9 cellular contexts compared by ENCODE assay signal in genomic region chr10:26540601-26541000, GRCh38.
A peak's percentile ranks its signal among the peaks of the same experiment; 100 is the strongest.
DNase-seq lines count a peak whose midpoint lies in the region; ATAC-seq and TF ChIP-seq lines count a peak whose summit lies in the region.
"Had no signal": no experiment of that assay in that cellular context is flagged by ENCODE, and none has a peak within 500 bp of the region (broad histone marks: within the 10 kb centered on the region; RNA-seq: fewer than 3 reads in every experiment).

No MANE protein-coding gene starts in this region.

- H3K4me1 Mint-ChIP-seq in T-cell, result peaks cover 22 to 28% (median 24%) of the 10 kb centered on the region in 3 donors

- 34 to 38% (median 37%) methylated on average over 5 of the region's 5 CpGs for WGBS in ovary, 3 donors

- no peaks in the 10 kb centered on the region for H3K9me3 ChIP-seq in neutrophil
- H3K9me3 ChIP-seq in ovary, result no peaks in the 10 kb centered on the region

- POLR2A ChIA-PET in T-cell (lab: Charles Lee), result no interaction called here

- TF ChIP-seq POLR2A in ovary (IDR thresholded peaks at IDR 0.05), result no peak

- peak overlapping the region; percentile 55 to 63 for H3K27ac Mint-ChIP-seq in T-cell
- H3K27ac Mint-ChIP-seq: mesothelial cell of epicardium had no signal

- DNase-seq in SKM-1 treated with dmso at 0.1 percent for 144 hours (lab: John Stamatoyannopoulos, UW; ENCODE audit: unreplicated experiment) (peak; percentile 2), SKM-1 (lab: John Stamatoyannopoulos, UW; ENCODE audit: unreplicated experiment) (no peak), T-cell (no peak), ovary (no peak), dedifferentiated amniotic fluid mesenchymal stem cell (ENCODE audit: extremely low spot score) (no peak)
- DNase-seq in stimulated activated CD4-positive, alpha-beta T cell treated with anti-CD3 and anti-CD28 coated beads, Interleukin-12 subunit alpha, Interleukin-12 subunit beta, amount 100 ng/mL, for 4 hours, result no peak

- H3K27me3 Mint-ChIP-seq in T-cell, result no peaks in the 10 kb centered on the region

- H3K4me3 ChIP-seq in neutrophil (ENCODE audit: low read depth in 1 of 2, low read length in 1 of 2) (no peak overlapping the region), ovary (no peak overlapping the region)

- ATAC-seq in GM21576 (IDR thresholded peaks at IDR 0.05; ENCODE audit: unreplicated experiment) (peak; percentile 37), T-cell (replicated peaks in 1 of 4) (no peak)

- H3K4me1 ChIP-seq in neutrophil (ENCODE audit: control insufficient read depth in 1 of 2, insufficient read depth in 1 of 2, low read depth in 1 of 2, low read length in 1 of 2), result no peaks in the 10 kb centered on the region
- H3K4me1 ChIP-seq in ovary (ENCODE audit: insufficient read depth), result no peaks in the 10 kb centered on the region

- H3K9me3 Mint-ChIP-seq in T-cell, result no peaks in the 10 kb centered on the region
- H3K9me3 Mint-ChIP-seq: mesothelial cell of epicardium had no signal

- CTCF ChIA-PET in T-cell (lab: Charles Lee), result no interaction called here

- peak overlapping the region; percentile 53 for H3K27ac ChIP-seq in neutrophil
- no peak overlapping the region for H3K27ac ChIP-seq in ovary

- intact Hi-C loops in ovary (cut with DNase I), result no loop called here

- no peaks in the 10 kb centered on the region for H3K27me3 ChIP-seq in neutrophil
- H3K27me3 ChIP-seq in ovary, result no peaks in the 10 kb centered on the region

- no peak overlapping the region for H3K4me3 Mint-ChIP-seq in T-cell
- H3K4me3 Mint-ChIP-seq: mesothelial cell of epicardium had no signal

- peaks cover 57% of the 10 kb centered on the region for H3K36me3 Mint-ChIP-seq in T-cell
- H3K36me3 Mint-ChIP-seq: mesothelial cell of epicardium had no signal

- H3K36me3 ChIP-seq in neutrophil, result peaks cover 85% of the 10 kb centered on the region
- no peaks in the 10 kb centered on the region for H3K36me3 ChIP-seq in ovary

- TF ChIP-seq EP300 in ovary (IDR thresholded peaks at IDR 0.05), result no peak

- no peak for TF ChIP-seq CTCF in neutrophil (IDR thresholded peaks at IDR 0.05)
- TF ChIP-seq CTCF in ovary (IDR thresholded peaks at IDR 0.05), result no peak
